Comparison of ENCODE assay signal across 1 cellular context in the genomic region with DNA sequence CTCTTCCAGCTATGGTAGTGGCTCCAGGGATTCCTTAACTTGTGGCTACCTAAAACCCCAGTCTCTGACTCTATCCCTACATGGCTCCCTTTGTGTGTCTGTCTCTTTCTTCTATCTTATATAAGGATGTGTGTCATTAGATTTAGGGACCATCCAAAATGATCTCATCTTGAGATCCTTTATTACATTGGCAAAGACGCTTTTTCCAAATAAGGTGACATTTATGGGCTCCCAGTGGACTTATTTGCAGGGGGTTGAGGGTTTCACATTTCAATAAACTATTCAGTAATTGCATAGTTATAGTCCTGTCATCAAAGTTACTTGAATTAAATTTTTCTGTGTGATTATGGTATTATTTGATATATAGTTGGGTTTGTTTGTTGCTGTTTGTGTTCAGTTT.
TF ChIP-seq lines count a peak whose summit lies in the region.

No MANE protein-coding gene starts in this region.

TF ChIP-seq in HEK293, 187 proteins besides CTCF, POLR2A, EP300 and RAD21 (continued from another document and continues in another):
- TF ChIP-seq ZNF112 (tag by site-specific recombination; IDR thresholded peaks at IDR 0.05), result no peak
- TF ChIP-seq, protein P1, sequence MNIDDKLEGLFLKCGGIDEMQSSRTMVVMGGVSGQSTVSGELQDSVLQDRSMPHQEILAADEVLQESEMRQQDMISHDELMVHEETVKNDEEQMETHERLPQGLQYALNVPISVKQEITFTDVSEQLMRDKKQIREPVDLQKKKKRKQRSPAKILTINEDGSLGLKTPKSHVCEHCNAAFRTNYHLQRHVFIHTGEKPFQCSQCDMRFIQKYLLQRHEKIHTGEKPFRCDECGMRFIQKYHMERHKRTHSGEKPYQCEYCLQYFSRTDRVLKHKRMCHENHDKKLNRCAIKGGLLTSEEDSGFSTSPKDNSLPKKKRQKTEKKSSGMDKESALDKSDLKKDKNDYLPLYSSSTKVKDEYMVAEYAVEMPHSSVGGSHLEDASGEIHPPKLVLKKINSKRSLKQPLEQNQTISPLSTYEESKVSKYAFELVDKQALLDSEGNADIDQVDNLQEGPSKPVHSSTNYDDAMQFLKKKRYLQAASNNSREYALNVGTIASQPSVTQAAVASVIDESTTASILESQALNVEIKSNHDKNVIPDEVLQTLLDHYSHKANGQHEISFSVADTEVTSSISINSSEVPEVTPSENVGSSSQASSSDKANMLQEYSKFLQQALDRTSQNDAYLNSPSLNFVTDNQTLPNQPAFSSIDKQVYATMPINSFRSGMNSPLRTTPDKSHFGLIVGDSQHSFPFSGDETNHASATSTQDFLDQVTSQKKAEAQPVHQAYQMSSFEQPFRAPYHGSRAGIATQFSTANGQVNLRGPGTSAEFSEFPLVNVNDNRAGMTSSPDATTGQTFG (tag by site-specific recombination; IDR thresholded peaks at IDR 0.05; ENCODE audit: borderline replicate concordance), result no peak
- no peak for TF ChIP-seq ZNF555 (tag by site-specific recombination; conservative IDR thresholded peaks at IDR 0.05)
- no peak for TF ChIP-seq ZNF623 (tag by site-specific recombination; IDR thresholded peaks at IDR 0.05)
- no peak; the same call in 1 of the 2 replicates for TF ChIP-seq ZBTB17 (tag by site-specific recombination; IDR thresholded peaks at IDR 0.05)
- TF ChIP-seq ZNF239 (tag by site-specific recombination; IDR thresholded peaks at IDR 0.05), result no peak
- no peak for TF ChIP-seq ZNF76 (tag by site-specific recombination; IDR thresholded peaks at IDR 0.05; ENCODE audit: borderline replicate concordance, low read depth)
- TF ChIP-seq SP3 (tag by site-specific recombination; IDR thresholded peaks at IDR 0.05), result no peak
- TF ChIP-seq, protein P2, sequence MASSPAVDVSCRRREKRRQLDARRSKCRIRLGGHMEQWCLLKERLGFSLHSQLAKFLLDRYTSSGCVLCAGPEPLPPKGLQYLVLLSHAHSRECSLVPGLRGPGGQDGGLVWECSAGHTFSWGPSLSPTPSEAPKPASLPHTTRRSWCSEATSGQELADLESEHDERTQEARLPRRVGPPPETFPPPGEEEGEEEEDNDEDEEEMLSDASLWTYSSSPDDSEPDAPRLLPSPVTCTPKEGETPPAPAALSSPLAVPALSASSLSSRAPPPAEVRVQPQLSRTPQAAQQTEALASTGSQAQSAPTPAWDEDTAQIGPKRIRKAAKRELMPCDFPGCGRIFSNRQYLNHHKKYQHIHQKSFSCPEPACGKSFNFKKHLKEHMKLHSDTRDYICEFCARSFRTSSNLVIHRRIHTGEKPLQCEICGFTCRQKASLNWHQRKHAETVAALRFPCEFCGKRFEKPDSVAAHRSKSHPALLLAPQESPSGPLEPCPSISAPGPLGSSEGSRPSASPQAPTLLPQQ (tag by site-specific recombination; IDR thresholded peaks at IDR 0.05), result no peak
- peak; percentile 58 for TF ChIP-seq SP7 (tag by site-specific recombination; IDR thresholded peaks at IDR 0.05)
- no peak for TF ChIP-seq ZSCAN16 (tag by site-specific recombination; IDR thresholded peaks at IDR 0.05)
- TF ChIP-seq YY2 (tag by site-specific recombination; IDR thresholded peaks at IDR 0.05), result no peak
- TF ChIP-seq, protein P3, sequence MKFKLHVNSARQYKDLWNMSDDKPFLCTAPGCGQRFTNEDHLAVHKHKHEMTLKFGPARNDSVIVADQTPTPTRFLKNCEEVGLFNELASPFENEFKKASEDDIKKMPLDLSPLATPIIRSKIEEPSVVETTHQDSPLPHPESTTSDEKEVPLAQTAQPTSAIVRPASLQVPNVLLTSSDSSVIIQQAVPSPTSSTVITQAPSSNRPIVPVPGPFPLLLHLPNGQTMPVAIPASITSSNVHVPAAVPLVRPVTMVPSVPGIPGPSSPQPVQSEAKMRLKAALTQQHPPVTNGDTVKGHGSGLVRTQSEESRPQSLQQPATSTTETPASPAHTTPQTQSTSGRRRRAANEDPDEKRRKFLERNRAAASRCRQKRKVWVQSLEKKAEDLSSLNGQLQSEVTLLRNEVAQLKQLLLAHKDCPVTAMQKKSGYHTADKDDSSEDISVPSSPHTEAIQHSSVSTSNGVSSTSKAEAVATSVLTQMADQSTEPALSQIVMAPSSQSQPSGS (tag by site-specific recombination; IDR thresholded peaks at IDR 0.05; ENCODE audit: low read depth), result peak; percentile 56
- TF ChIP-seq PRDM1 (tag by site-specific recombination; IDR thresholded peaks at IDR 0.05), result no peak
- TF ChIP-seq, protein P4, sequence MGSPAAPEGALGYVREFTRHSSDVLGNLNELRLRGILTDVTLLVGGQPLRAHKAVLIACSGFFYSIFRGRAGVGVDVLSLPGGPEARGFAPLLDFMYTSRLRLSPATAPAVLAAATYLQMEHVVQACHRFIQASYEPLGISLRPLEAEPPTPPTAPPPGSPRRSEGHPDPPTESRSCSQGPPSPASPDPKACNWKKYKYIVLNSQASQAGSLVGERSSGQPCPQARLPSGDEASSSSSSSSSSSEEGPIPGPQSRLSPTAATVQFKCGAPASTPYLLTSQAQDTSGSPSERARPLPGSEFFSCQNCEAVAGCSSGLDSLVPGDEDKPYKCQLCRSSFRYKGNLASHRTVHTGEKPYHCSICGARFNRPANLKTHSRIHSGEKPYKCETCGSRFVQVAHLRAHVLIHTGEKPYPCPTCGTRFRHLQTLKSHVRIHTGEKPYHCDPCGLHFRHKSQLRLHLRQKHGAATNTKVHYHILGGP (tag by site-specific recombination; IDR thresholded peaks at IDR 0.05), result no peak
- no peak for TF ChIP-seq ZNF354C (tag by site-specific recombination; IDR thresholded peaks at IDR 0.05; ENCODE audit: borderline replicate concordance, low read depth)
- no peak for TF ChIP-seq ZNF560 (tag by site-specific recombination; IDR thresholded peaks at IDR 0.05; ENCODE audit: borderline replicate concordance)
- no peak for TF ChIP-seq ZFP41 (tag by site-specific recombination; IDR thresholded peaks at IDR 0.05; ENCODE audit: borderline replicate concordance)
- TF ChIP-seq WT1 (tag by site-specific recombination; IDR thresholded peaks at IDR 0.05), result peak; percentile 30; the same call in 1 of the 2 replicates
- no peak for TF ChIP-seq SALL2 (tag by site-specific recombination; IDR thresholded peaks at IDR 0.05; ENCODE audit: borderline replicate concordance)
- TF ChIP-seq ZBTB48 (tag by site-specific recombination; IDR thresholded peaks at IDR 0.05), result peak; percentile 67
- no peak for TF ChIP-seq GLI2 (tag by site-specific recombination; IDR thresholded peaks at IDR 0.05; ENCODE audit: borderline replicate concordance, low read depth)
- no peak for TF ChIP-seq ZNF211 (tag by site-specific recombination; IDR thresholded peaks at IDR 0.05; ENCODE audit: low read depth)
- TF ChIP-seq ZFP37 (tag by site-specific recombination; IDR thresholded peaks at IDR 0.05), result no peak
- TF ChIP-seq, protein P5, sequence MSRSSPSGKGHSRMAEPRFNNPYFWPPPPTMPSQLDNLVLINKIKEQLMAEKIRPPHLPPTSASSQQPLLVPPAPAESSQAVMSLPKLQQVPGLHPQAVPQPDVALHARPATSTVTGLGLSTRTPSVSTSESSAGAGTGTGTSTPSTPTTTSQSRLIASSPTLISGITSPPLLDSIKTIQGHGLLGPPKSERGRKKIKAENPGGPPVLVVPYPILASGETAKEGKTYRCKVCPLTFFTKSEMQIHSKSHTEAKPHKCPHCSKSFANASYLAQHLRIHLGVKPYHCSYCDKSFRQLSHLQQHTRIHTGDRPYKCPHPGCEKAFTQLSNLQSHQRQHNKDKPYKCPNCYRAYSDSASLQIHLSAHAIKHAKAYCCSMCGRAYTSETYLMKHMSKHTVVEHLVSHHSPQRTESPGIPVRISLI (tag by site-specific recombination; IDR thresholded peaks at IDR 0.05), result no peak
- 0 out of 2 replicates have a peak, but pooled peaks have one; percentile 25 for TF ChIP-seq REPIN1 (tag by site-specific recombination; IDR thresholded peaks at IDR 0.05; ENCODE audit: low read depth)
- no peak for TF ChIP-seq ZNF324 (tag by site-specific recombination; IDR thresholded peaks at IDR 0.05)
- TF ChIP-seq GLIS1 (tag by site-specific recombination; IDR thresholded peaks at IDR 0.05), result peak; percentile 78
- no peak for TF ChIP-seq RBAK (tag by site-specific recombination; IDR thresholded peaks at IDR 0.05)
- no peak for TF ChIP-seq ZNF571 (tag by site-specific recombination; IDR thresholded peaks at IDR 0.05)
- TF ChIP-seq ZNF37A (tag by site-specific recombination; IDR thresholded peaks at IDR 0.05), result no peak
- TF ChIP-seq, protein P6, sequence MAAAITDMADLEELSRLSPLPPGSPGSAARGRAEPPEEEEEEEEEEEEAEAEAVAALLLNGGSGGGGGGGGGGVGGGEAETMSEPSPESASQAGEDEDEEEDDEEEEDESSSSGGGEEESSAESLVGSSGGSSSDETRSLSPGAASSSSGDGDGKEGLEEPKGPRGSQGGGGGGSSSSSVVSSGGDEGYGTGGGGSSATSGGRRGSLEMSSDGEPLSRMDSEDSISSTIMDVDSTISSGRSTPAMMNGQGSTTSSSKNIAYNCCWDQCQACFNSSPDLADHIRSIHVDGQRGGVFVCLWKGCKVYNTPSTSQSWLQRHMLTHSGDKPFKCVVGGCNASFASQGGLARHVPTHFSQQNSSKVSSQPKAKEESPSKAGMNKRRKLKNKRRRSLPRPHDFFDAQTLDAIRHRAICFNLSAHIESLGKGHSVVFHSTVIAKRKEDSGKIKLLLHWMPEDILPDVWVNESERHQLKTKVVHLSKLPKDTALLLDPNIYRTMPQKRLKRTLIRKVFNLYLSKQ (tag by site-specific recombination; IDR thresholded peaks at IDR 0.05; ENCODE audit: borderline replicate concordance), result no peak
- no peak for TF ChIP-seq ZNF596 (tag by site-specific recombination; IDR thresholded peaks at IDR 0.05)
- TF ChIP-seq ZNF184 (tag by site-specific recombination; IDR thresholded peaks at IDR 0.05), result no peak
- TF ChIP-seq ZNF48 (tag by site-specific recombination; IDR thresholded peaks at IDR 0.05), result no peak
- no peak for TF ChIP-seq ZNF514 (tag by site-specific recombination; IDR thresholded peaks at IDR 0.05)
- TF ChIP-seq, protein P7, sequence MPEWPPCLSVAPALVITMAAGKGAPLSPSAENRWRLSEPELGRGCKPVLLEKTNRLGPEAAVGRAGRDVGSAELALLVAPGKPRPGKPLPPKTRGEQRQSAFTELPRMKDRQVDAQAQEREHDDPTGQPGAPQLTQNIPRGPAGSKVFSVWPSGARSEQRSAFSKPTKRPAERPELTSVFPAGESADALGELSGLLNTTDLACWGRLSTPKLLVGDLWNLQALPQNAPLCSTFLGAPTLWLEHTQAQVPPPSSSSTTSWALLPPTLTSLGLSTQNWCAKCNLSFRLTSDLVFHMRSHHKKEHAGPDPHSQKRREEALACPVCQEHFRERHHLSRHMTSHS (tag by site-specific recombination; IDR thresholded peaks at IDR 0.05), result no peak
- TF ChIP-seq, protein P8, sequence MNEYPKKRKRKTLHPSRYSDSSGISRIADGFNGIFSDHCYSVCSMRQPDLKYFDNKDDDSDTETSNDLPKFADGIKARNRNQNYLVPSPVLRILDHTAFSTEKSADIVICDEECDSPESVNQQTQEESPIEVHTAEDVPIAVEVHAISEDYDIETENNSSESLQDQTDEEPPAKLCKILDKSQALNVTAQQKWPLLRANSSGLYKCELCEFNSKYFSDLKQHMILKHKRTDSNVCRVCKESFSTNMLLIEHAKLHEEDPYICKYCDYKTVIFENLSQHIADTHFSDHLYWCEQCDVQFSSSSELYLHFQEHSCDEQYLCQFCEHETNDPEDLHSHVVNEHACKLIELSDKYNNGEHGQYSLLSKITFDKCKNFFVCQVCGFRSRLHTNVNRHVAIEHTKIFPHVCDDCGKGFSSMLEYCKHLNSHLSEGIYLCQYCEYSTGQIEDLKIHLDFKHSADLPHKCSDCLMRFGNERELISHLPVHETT (tag by site-specific recombination; IDR thresholded peaks at IDR 0.05), result no peak
- TF ChIP-seq ZNF544 (tag by site-specific recombination; IDR thresholded peaks at IDR 0.05), result no peak
- TF ChIP-seq, protein P9, sequence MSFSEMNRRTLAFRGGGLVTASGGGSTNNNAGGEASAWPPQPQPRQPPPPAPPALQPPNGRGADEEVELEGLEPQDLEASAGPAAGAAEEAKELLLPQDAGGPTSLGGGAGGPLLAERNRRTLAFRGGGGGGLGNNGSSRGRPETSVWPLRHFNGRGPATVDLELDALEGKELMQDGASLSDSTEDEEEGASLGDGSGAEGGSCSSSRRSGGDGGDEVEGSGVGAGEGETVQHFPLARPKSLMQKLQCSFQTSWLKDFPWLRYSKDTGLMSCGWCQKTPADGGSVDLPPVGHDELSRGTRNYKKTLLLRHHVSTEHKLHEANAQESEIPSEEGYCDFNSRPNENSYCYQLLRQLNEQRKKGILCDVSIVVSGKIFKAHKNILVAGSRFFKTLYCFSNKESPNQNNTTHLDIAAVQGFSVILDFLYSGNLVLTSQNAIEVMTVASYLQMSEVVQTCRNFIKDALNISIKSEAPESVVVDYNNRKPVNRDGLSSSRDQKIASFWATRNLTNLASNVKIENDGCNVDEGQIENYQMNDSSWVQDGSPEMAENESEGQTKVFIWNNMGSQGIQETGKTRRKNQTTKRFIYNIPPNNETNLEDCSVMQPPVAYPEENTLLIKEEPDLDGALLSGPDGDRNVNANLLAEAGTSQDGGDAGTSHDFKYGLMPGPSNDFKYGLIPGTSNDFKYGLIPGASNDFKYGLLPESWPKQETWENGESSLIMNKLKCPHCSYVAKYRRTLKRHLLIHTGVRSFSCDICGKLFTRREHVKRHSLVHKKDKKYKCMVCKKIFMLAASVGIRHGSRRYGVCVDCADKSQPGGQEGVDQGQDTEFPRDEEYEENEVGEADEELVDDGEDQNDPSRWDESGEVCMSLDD (tag by site-specific recombination; IDR thresholded peaks at IDR 0.05), result no peak
- TF ChIP-seq, protein P10, sequence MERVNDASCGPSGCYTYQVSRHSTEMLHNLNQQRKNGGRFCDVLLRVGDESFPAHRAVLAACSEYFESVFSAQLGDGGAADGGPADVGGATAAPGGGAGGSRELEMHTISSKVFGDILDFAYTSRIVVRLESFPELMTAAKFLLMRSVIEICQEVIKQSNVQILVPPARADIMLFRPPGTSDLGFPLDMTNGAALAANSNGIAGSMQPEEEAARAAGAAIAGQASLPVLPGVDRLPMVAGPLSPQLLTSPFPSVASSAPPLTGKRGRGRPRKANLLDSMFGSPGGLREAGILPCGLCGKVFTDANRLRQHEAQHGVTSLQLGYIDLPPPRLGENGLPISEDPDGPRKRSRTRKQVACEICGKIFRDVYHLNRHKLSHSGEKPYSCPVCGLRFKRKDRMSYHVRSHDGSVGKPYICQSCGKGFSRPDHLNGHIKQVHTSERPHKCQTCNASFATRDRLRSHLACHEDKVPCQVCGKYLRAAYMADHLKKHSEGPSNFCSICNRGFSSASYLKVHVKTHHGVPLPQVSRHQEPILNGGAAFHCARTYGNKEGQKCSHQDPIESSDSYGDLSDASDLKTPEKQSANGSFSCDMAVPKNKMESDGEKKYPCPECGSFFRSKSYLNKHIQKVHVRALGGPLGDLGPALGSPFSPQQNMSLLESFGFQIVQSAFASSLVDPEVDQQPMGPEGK (tag by site-specific recombination; IDR thresholded peaks at IDR 0.05), result no peak
- no peak for TF ChIP-seq ZNF133 (tag by site-specific recombination; IDR thresholded peaks at IDR 0.05)
